Comparison of ENCODE assay signal across 1 cellular context in genomic region chr3:152317184-152317583, GRCh38.
TF ChIP-seq lines count a peak whose summit lies in the region.

No MANE protein-coding gene starts in this region.

TF ChIP-seq in K562, 482 proteins besides CTCF, POLR2A, EP300 and RAD21 (continued from another document):
- no peak for TF ChIP-seq CHD7 (IDR thresholded peaks at IDR 0.05; ENCODE audit: low read depth, low read length)
- 0 out of 4 replicates have a peak, but pooled peaks of 1 of the 2 experiments have one; percentile 19 for TF ChIP-seq TRIM24 (IDR thresholded peaks at IDR 0.05)
- no peak for TF ChIP-seq ZNF239 (CRISPR knock-in tag; IDR thresholded peaks at IDR 0.05)
- TF ChIP-seq U2AF2 (optimal IDR thresholded peaks at IDR 0.05; ENCODE audit: low read depth, low read length), result no peak
- no peak for TF ChIP-seq ZNF408 (CRISPR knock-in tag; IDR thresholded peaks at IDR 0.05; ENCODE audit: low read depth)
- TF ChIP-seq TAF9B (IDR thresholded peaks at IDR 0.05; ENCODE audit: partially characterized antibody), result no peak
- TF ChIP-seq CEBPG (CRISPR knock-in tag; IDR thresholded peaks at IDR 0.05), result peak; percentile 27; the same call in 1 of the 2 replicates
- peak; percentile 12 to 46; a peak in 1 of 4 replicates for TF ChIP-seq CEBPG (tag; conservative IDR thresholded peaks at IDR 0.05 in 1 of 2, IDR thresholded peaks at IDR 0.05 in 1 of 2)
- no peak for TF ChIP-seq CBFA2T3 (IDR thresholded peaks at IDR 0.05)
- TF ChIP-seq MNT (conservative IDR thresholded peaks at IDR 0.05), result no peak
